Comparison of ENCODE assay signal across 32 cellular contexts in the genomic region with DNA sequence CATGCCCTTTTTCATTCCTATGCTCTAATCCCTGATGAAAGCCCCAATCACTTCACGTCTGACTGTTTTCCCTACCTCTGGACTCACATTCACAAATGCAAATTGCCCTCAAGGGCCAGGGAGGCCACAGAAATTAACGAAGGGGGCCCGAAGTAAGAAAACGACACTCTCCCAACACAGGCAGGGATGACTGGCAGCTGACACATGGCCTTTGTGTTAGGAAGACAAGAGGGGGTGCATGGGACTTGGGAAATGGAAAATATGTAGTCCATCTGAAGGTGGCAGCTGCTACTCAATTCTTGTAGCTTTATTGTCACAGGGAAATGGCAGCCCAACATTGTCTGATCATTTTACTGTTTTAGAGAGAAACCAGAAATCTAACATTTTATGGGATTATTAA. TPM values are rescaled to one million over a fixed set of nuclear protein-coding genes. Genes with fewer than 3 reads are reported as not detected.
DNase-seq lines count a peak whose midpoint lies in the region; ATAC-seq and TF ChIP-seq lines count a peak whose summit lies in the region.
"Had no signal": no experiment of that assay in that cellular context is flagged by ENCODE, and none has a peak within 500 bp of the region (broad histone marks: within the 10 kb centered on the region; RNA-seq: fewer than 3 reads in every experiment).

No MANE protein-coding gene starts in this region.

- H3K36me3 ChIP-seq in stomach (no peaks in the 10 kb centered on the region), vagina (no peaks in the 10 kb centered on the region)

- H3K27me3 ChIP-seq in right cardiac atrium (ENCODE audit: control insufficient read depth, insufficient read depth): no peaks in the 10 kb centered on the region
- H3K27me3 ChIP-seq in stomach: no peaks in the 10 kb centered on the region
- no peaks in the 10 kb centered on the region for H3K27me3 ChIP-seq in vagina
- H3K27me3 ChIP-seq: body of pancreas, testis had no signal

- intact Hi-C loops in right cardiac atrium (cut with DNase I): loop anchor here in 2 of 4 donors (5.0 to 10.0 kb wide), 2 partner anchors 303 to 306 kb away; no protein-coding TSS in a partner anchor
- intact Hi-C loops in Right ventricle myocardium inferior (cut with DNase I): loop anchor here (5.0 to 10.0 kb wide), 3 partner anchors 91 to 167 kb away; no protein-coding TSS in a partner anchor
- intact Hi-C loops in stomach (cut with DNase I; ENCODE audit: low total_unique reads): no loop called here
- intact Hi-C loops in vagina (cut with DNase I): loop anchor here (10.0 kb wide), 1 partner anchor 303 kb away; no protein-coding TSS in a partner anchor

- H3K4me1 ChIP-seq in right cardiac atrium (ENCODE audit: control insufficient read depth, insufficient read depth, low read length): peaks cover 3% of the 10 kb centered on the region
- peaks cover 0 to 20% (median 0%) of the 10 kb centered on the region in 4 donors for H3K4me1 ChIP-seq in stomach
- H3K4me1 ChIP-seq in vagina: peaks cover 9% of the 10 kb centered on the region
- H3K4me1 ChIP-seq: A549, body of pancreas had no signal

- DNase-seq in right cardiac atrium: peak in 1 of 3 donors; percentile 19
- DNase-seq in Right ventricle myocardium inferior (ENCODE audit: missing footprints): no peak
- DNase-seq in myocyte (ENCODE audit: low read depth): peak; percentile 44
- no peak for DNase-seq in stomach
- peak in 1 of 2 donors; percentile 84 for DNase-seq in vagina (ENCODE audit: extremely low spot score in 2 of 2)
- DNase-seq in activated naive CD4-positive, alpha-beta T cell treated with Interleukin-2 at 50 U/mL for 16 hours: no peak
- no peak for DNase-seq in SHP77 treated with DMSO at 0.1 percent for 48 hours (lab: John Stamatoyannopoulos, UW)
- DNase-seq: activated CD4-positive, alpha-beta T cell treated with anti-CD3 and anti-CD28 coated beads, Interleukin-2, amount 10 ng/mL, durations not matched to agents 7 days and 5 days; activated gamma-delta T cell; activated naive CD8-positive, alpha-beta T cell treated with anti-CD3 and anti-CD28 coated beads, Interleukin-2, amount 50 U/mL, for 24 hours; activated T-cell treated with anti-CD3 and anti-CD28 coated beads, Interleukin-2, amount 50 U/mL, for 24 hours; AML-193; body of pancreas; CD8-positive, alpha-beta memory T cell; effector CD4-positive, alpha-beta T cell; head of caudate nucleus; NCI-H1092; NCI-H187; NCI-H2171 treated with DMSO at 0.1 percent for 48 hours; NCI-H524 treated with DMSO at 0.1 percent for 48 hours; NK-92 treated with Interleukin-12 subunit alpha and Interleukin-12 subunit beta, amount 100 ng/mL, for 24 hours; PC-9; SHP77; stimulated activated CD4-positive, alpha-beta T cell treated with anti-CD3 and anti-CD28 coated beads, Interleukin-12 subunit alpha, Interleukin-12 subunit beta, amount 100 ng/mL, for 4 hours; stimulated activated CD4-positive, alpha-beta T cell treated with anti-CD3 and anti-CD28 coated beads, Interleukin-4, amount 100 ng/mL, for 1 hour; T1000; testis had no signal

- H3K9me3 ChIP-seq in right cardiac atrium (ENCODE audit: control insufficient read depth, low read length): no peaks in the 10 kb centered on the region
- H3K9me3 ChIP-seq in stomach: no peaks in the 10 kb centered on the region
- no peaks in the 10 kb centered on the region for H3K9me3 ChIP-seq in vagina
- H3K9me3 ChIP-seq: A549, body of pancreas, testis had no signal

- 55% methylated on average over 4 of the region's 4 CpGs for WGBS in right cardiac atrium
- WGBS in stomach, 5 donors: 39 to 61% (median 54%) methylated on average over 4 of the region's 4 CpGs

- H3K27ac ChIP-seq in right cardiac atrium (ENCODE audit: low read length) (peak overlapping the region; percentile 92), stomach (peak overlapping the region in 4 of 5 donors; percentile 2 to 86 (median 74)), vagina (peak overlapping the region; percentile 78)
- H3K27ac ChIP-seq: A549, body of pancreas, PC-9 had no signal

- ATAC-seq in right cardiac atrium (no peak), Right ventricle myocardium inferior (no peak), HG03469 (IDR thresholded peaks at IDR 0.05; ENCODE audit: unreplicated experiment) (no peak)
- ATAC-seq: A549; activated naive CD8-positive, alpha-beta T cell treated with anti-CD3 and anti-CD28 coated beads, Interleukin-2, amount 50 U/mL, for 24 hours; body of pancreas had no signal

- no peak for TF ChIP-seq POLR2A in stomach (IDR thresholded peaks at IDR 0.05)
- TF ChIP-seq POLR2A in vagina (IDR thresholded peaks at IDR 0.05): no peak

- no peak for TF ChIP-seq EP300 in stomach (IDR thresholded peaks at IDR 0.05)

- TF ChIP-seq CTCF in stomach (IDR thresholded peaks at IDR 0.05) (no peak), vagina (IDR thresholded peaks at IDR 0.05) (no peak)

- H3K4me3 ChIP-seq in right cardiac atrium (ENCODE audit: low read length) (no peak overlapping the region), stomach (no peak overlapping the region), vagina (no peak overlapping the region)
- H3K4me3 ChIP-seq: A549, body of pancreas, PC-9, testis had no signal

RNA-seq across cellular contexts. Expression of a gene that starts 12.3 kb away (rescaled TPM):
- total RNA-seq in right cardiac atrium (100 to 1,000 TPM; 343 to 386 (median 355) TPM), Right ventricle myocardium inferior (500 TPM), myocyte (0.26 and 0.80 TPM in 2 replicates), stomach (100 to 1,000 TPM; 173 to 710 (median 607) TPM), vagina (558 TPM)
- polyA plus RNA-seq in right cardiac atrium (492 TPM), stomach (100 to 1,000 TPM in 1 of 3 donors, 10 to 100 TPM in 2; 36.9 to 191 (median 69.3) TPM)
- polyA plus RNA-seq in myocyte (2012): 0.03 TPM
- total RNA-seq: activated CD4-positive, alpha-beta T cell treated with anti-CD3 and anti-CD28 coated beads, Interleukin-2, amount 10 ng/mL, durations not matched to agents 7 days and 5 days; CD8-positive, alpha-beta memory T cell; HT1080; kidney epithelial cell; osteoblast; PC-9 had no signal
- polyA plus RNA-seq: A549; CD8-positive, alpha-beta memory T cell had no signal

Comparison
In these comparisons a context has a peak if more than half of its experiments do, and no peak if none do; other contexts are left out.
1. RNA of a gene that starts 12.3 kb away (total RNA-seq): 173 to 710 TPM in stomach, 558 TPM in vagina (single experiment), 500 TPM in Right ventricle myocardium inferior (single experiment) and 343 to 386 TPM in right cardiac atrium; 0.26 to 0.80 TPM in myocyte; every median in the first group is over 10 times any median in the second.
2. Peak in every context shown above with its lines, with median percentiles within 50 percentile points of each other: H3K27ac ChIP-seq.